In genomic region chr5:38342261-38342660, GRCh38 we compare ENCODE assay signal across 3 cellular contexts.
"Had no signal": no experiment of that assay in that cellular context is flagged by ENCODE, and none has a peak within 500 bp of the region (broad histone marks: within the 10 kb centered on the region; RNA-seq: fewer than 3 reads in every experiment).

No MANE protein-coding gene starts in this region.

- ATAC-seq: GM12878 had no signal

- H3K4me3 ChIP-seq: GM12878 had no signal

- DNase-seq: GDM1, GF-D8 had no signal
